2 cellular contexts compared by ENCODE assay signal in genomic region chr15:99452728-99453643, GRCh38.
TF ChIP-seq lines count a peak whose summit lies in the region.

No MANE protein-coding gene starts in this region.

TF ChIP-seq in Ishikawa, 13 proteins besides CTCF, POLR2A, EP300 and RAD21 (continued from another document):
- TF ChIP-seq, protein P1, sequence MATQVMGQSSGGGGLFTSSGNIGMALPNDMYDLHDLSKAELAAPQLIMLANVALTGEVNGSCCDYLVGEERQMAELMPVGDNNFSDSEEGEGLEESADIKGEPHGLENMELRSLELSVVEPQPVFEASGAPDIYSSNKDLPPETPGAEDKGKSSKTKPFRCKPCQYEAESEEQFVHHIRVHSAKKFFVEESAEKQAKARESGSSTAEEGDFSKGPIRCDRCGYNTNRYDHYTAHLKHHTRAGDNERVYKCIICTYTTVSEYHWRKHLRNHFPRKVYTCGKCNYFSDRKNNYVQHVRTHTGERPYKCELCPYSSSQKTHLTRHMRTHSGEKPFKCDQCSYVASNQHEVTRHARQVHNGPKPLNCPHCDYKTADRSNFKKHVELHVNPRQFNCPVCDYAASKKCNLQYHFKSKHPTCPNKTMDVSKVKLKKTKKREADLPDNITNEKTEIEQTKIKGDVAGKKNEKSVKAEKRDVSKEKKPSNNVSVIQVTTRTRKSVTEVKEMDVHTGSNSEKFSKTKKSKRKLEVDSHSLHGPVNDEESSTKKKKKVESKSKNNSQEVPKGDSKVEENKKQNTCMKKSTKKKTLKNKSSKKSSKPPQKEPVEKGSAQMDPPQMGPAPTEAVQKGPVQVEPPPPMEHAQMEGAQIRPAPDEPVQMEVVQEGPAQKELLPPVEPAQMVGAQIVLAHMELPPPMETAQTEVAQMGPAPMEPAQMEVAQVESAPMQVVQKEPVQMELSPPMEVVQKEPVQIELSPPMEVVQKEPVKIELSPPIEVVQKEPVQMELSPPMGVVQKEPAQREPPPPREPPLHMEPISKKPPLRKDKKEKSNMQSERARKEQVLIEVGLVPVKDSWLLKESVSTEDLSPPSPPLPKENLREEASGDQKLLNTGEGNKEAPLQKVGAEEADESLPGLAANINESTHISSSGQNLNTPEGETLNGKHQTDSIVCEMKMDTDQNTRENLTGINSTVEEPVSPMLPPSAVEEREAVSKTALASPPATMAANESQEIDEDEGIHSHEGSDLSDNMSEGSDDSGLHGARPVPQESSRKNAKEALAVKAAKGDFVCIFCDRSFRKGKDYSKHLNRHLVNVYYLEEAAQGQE (IDR thresholded peaks at IDR 0.05; ENCODE audit: low read depth), result no peak
- TF ChIP-seq CREB1 (IDR thresholded peaks at IDR 0.05; ENCODE audit: low read depth) (no peak), TAF1 (IDR thresholded peaks at IDR 0.05; ENCODE audit: low read depth) (no peak), TEAD4 (IDR thresholded peaks at IDR 0.05) (0 out of 2 replicates have a peak, but pooled peaks have one; percentile 14), NFIC (IDR thresholded peaks at IDR 0.05) (peak; percentile 86), MAX (IDR thresholded peaks at IDR 0.05) (peak; percentile 98)

TF ChIP-seq in GM23338, 12 proteins besides CTCF, POLR2A, EP300 and RAD21 (continued from another document):
- TF ChIP-seq, protein P2, sequence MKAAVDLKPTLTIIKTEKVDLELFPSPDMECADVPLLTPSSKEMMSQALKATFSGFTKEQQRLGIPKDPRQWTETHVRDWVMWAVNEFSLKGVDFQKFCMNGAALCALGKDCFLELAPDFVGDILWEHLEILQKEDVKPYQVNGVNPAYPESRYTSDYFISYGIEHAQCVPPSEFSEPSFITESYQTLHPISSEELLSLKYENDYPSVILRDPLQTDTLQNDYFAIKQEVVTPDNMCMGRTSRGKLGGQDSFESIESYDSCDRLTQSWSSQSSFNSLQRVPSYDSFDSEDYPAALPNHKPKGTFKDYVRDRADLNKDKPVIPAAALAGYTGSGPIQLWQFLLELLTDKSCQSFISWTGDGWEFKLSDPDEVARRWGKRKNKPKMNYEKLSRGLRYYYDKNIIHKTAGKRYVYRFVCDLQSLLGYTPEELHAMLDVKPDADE (IDR thresholded peaks at IDR 0.05), result no peak
- TF ChIP-seq, protein P1 (IDR thresholded peaks at IDR 0.05; ENCODE audit: unreplicated experiment), result no peak
- no peak for TF ChIP-seq NANOG (IDR thresholded peaks at IDR 0.05; ENCODE audit: borderline replicate concordance)
- no peak for TF ChIP-seq POLR2AphosphoS5 (IDR thresholded peaks at IDR 0.05; ENCODE audit: low read depth)
- TF ChIP-seq CREB1 (CRISPR knock-in tag; IDR thresholded peaks at IDR 0.05; ENCODE audit: low read depth), result no peak
- no peak for TF ChIP-seq ZNF331 (CRISPR knock-in tag; IDR thresholded peaks at IDR 0.05; ENCODE audit: low read depth)
- no peak for TF ChIP-seq JUNB (IDR thresholded peaks at IDR 0.05; ENCODE audit: unreplicated experiment)
- no peak for TF ChIP-seq ZNF114 (CRISPR knock-in tag; IDR thresholded peaks at IDR 0.05)
- no peak for TF ChIP-seq EZH2 (IDR thresholded peaks at IDR 0.05; ENCODE audit: low read depth, unreplicated experiment)
